18 cellular contexts compared by ENCODE assay signal in genomic region chr1:166383137-166383536, GRCh38.
"Had no signal": no experiment of that assay in that cellular context is flagged by ENCODE, and none has a peak within 500 bp of the region (broad histone marks: within the 10 kb centered on the region; RNA-seq: fewer than 3 reads in every experiment).

No MANE protein-coding gene starts in this region.

- H3K36me3 ChIP-seq: lower lobe of right lung, ovary, spleen, upper lobe of right lung had no signal

- H3K4me1 Mint-ChIP-seq: activated B cell treated with CpG ODN at 0.5 μM for 24 hours; naive thymus-derived CD8-positive, alpha-beta T cell; stimulated activated naive B cell treated with anti-CD40 and anti-IgM and Interleukin-4, amounts not matched to agents 10 μg/mL and 1 μg/mL and 100 μg/mL, for 72 hours had no signal

- H3K4me3 ChIP-seq: body of pancreas, lower lobe of right lung, ovary, spleen, upper lobe of right lung had no signal

- H3K27ac Mint-ChIP-seq: activated B cell treated with CpG ODN at 0.5 μM for 24 hours; activated CD4-positive, alpha-beta memory T cell treated with anti-CD3 and anti-CD28 coated beads, Interleukin-2, amount 10 ng/mL, durations not matched to agents 7 days and 5 days; activated naive CD4-positive, alpha-beta T cell treated with anti-CD3 and anti-CD28 coated beads for 36 hours; activated T-helper 2 cell treated with anti-CD3 and anti-CD28 coated beads, Interferon-gamma antibody, Interleukin-2, Interleukin-4, amounts not matched to agents 10 μg/mL and 5 μg/mL and 100 μg/mL, durations not matched to agents 14 hours and 24 hours and 36 hours; naive thymus-derived CD8-positive, alpha-beta T cell; stimulated activated naive B cell treated with anti-CD40 and anti-IgM and Interleukin-4, amounts not matched to agents 10 μg/mL and 1 μg/mL and 100 μg/mL, for 72 hours; T-helper 2 cell treated with Interferon-gamma antibody and Interleukin-4, amounts not matched to agents 5 μg/mL and 100 μg/mL, for 36 hours had no signal

- DNase-seq: activated B cell treated with CpG ODN at 0.5 μM for 24 hours; activated CD4-positive, alpha-beta memory T cell treated with anti-CD3 and anti-CD28 coated beads, Interleukin-2, amount 10 ng/mL, durations not matched to agents 7 days and 5 days; activated CD4-positive, alpha-beta T cell treated with anti-CD3 and anti-CD28 coated beads for 4 hours; activated naive CD4-positive, alpha-beta T cell treated with anti-CD3 and anti-CD28 coated beads for 36 hours; activated T-cell treated with anti-CD3 and anti-CD28 coated beads, Interleukin-2, amount 50 U/mL, for 1 hour; body of pancreas; foreskin fibroblast; hippocampal formation; left cardiac atrium; lower lobe of right lung; naive thymus-derived CD8-positive, alpha-beta T cell; ovary; spleen; stimulated activated naive B cell treated with anti-CD40 and anti-IgM and Interleukin-4, amounts not matched to agents 10 μg/mL and 1 μg/mL and 100 μg/mL, for 72 hours; upper lobe of right lung had no signal

- H3K4me1 ChIP-seq: body of pancreas, lower lobe of right lung, spleen, upper lobe of right lung had no signal

- H3K27me3 Mint-ChIP-seq: activated CD4-positive, alpha-beta memory T cell treated with anti-CD3 and anti-CD28 coated beads, Interleukin-2, amount 10 ng/mL, durations not matched to agents 7 days and 5 days had no signal

- H3K27me3 ChIP-seq: body of pancreas, ovary, spleen, upper lobe of right lung had no signal

- H3K36me3 Mint-ChIP-seq: naive thymus-derived CD8-positive, alpha-beta T cell; stimulated activated naive B cell treated with anti-CD40 and anti-IgM and Interleukin-4, amounts not matched to agents 10 μg/mL and 1 μg/mL and 100 μg/mL, for 72 hours had no signal

- H3K9me3 Mint-ChIP-seq: activated B cell treated with CpG ODN at 0.5 μM for 24 hours; activated CD4-positive, alpha-beta memory T cell treated with anti-CD3 and anti-CD28 coated beads, Interleukin-2, amount 10 ng/mL, durations not matched to agents 7 days and 5 days; activated naive CD4-positive, alpha-beta T cell treated with anti-CD3 and anti-CD28 coated beads for 36 hours; activated T-helper 2 cell treated with anti-CD3 and anti-CD28 coated beads, Interferon-gamma antibody, Interleukin-2, Interleukin-4, amounts not matched to agents 10 μg/mL and 5 μg/mL and 100 μg/mL, durations not matched to agents 14 hours and 24 hours and 36 hours; naive thymus-derived CD8-positive, alpha-beta T cell; stimulated activated naive B cell treated with anti-CD40 and anti-IgM and Interleukin-4, amounts not matched to agents 10 μg/mL and 1 μg/mL and 100 μg/mL, for 72 hours; T-helper 2 cell treated with Interferon-gamma antibody and Interleukin-4, amounts not matched to agents 5 μg/mL and 100 μg/mL, for 36 hours had no signal

- H3K27ac ChIP-seq: body of pancreas, epithelial cell of prostate, lower lobe of right lung, ovary, spleen, upper lobe of right lung had no signal

- H3K4me3 Mint-ChIP-seq: activated B cell treated with CpG ODN at 0.5 μM for 24 hours; activated CD4-positive, alpha-beta memory T cell treated with anti-CD3 and anti-CD28 coated beads, Interleukin-2, amount 10 ng/mL, durations not matched to agents 7 days and 5 days; activated naive CD4-positive, alpha-beta T cell treated with anti-CD3 and anti-CD28 coated beads for 36 hours; naive thymus-derived CD8-positive, alpha-beta T cell; stimulated activated naive B cell treated with anti-CD40 and anti-IgM and Interleukin-4, amounts not matched to agents 10 μg/mL and 1 μg/mL and 100 μg/mL, for 72 hours; T-helper 2 cell treated with Interferon-gamma antibody and Interleukin-4, amounts not matched to agents 5 μg/mL and 100 μg/mL, for 36 hours had no signal

- H3K9me3 ChIP-seq: body of pancreas, lower lobe of right lung, ovary, spleen, upper lobe of right lung had no signal
